ENCODE assay signal across 17 cellular contexts in genomic region chr19:1524206-1524971, GRCh38. TPM values are rescaled to one million over a fixed set of nuclear protein-coding genes. Genes with fewer than 3 reads are reported as not detected.
A peak's percentile ranks its signal among the peaks of the same experiment; 100 is the strongest.
DNase-seq lines count a peak whose midpoint lies in the region; TF ChIP-seq lines count a peak whose summit lies in the region.
"Had no signal": no experiment of that assay in that cellular context is flagged by ENCODE, and none has a peak within 500 bp of the region (broad histone marks: within the 10 kb centered on the region; RNA-seq: fewer than 3 reads in every experiment).

No MANE protein-coding gene starts in this region.

- H3K36me3 ChIP-seq in smooth muscle cell (ENCODE audit: low read depth), result no peaks in the 10 kb centered on the region

- 23% methylated on average over 48 of the region's 63 CpGs for WGBS in smooth muscle cell (ENCODE audit: low lambda C conversion rate)

- H3K9ac ChIP-seq in smooth muscle cell (ENCODE audit: low read depth), result no peak overlapping the region
- H3K9ac ChIP-seq: KMS-11 had no signal

- H3K27me3 ChIP-seq in smooth muscle cell (ENCODE audit: low read depth), result peaks cover 36% of the 10 kb centered on the region

- H3F3A ChIP-seq in smooth muscle cell (ENCODE audit: low read depth), result no peaks in the 10 kb centered on the region

- CTCF ChIA-PET in activated naive CD4-positive, alpha-beta T cell treated with anti-CD3 and anti-CD28 coated beads for 36 hours (lab: Charles Lee), result no interaction called here

- DNase-seq in activated naive CD4-positive, alpha-beta T cell treated with anti-CD3 and anti-CD28 coated beads for 36 hours, result no peak
- DNase-seq in mesothelial cell of epicardium (ENCODE audit: low spot score in 2 of 2, unreplicated experiment in 2 of 2) (no peak), smooth muscle cell (lab: John Stamatoyannopoulos, UW; ENCODE audit: unreplicated experiment) (no peak), NCI-H2196 (lab: John Stamatoyannopoulos, UW; ENCODE audit: unreplicated experiment) (no peak), KBM-7 (no peak), ecto neural progenitor cell (ENCODE audit: low spot score) (no peak)
- DNase-seq: activated T-cell treated with anti-CD3 and anti-CD28 coated beads for 4 hours; dermis blood vessel endothelial cell; GOT3; mucosa of descending colon; NCI-H1694; stimulated activated naive CD8-positive, alpha-beta T cell treated with anti-CD3 and anti-CD28 coated beads, Interleukin-15, Interleukin-2, amounts not matched to agents 100 U/mL and 50 U/mL, for 24 hours had no signal

- peak overlapping the region; percentile 76 for H3K4me2 ChIP-seq in smooth muscle cell
- H3K4me2 ChIP-seq: KMS-11 had no signal

- intact Hi-C loops in activated naive CD4-positive, alpha-beta T cell treated with anti-CD3 and anti-CD28 coated beads for 36 hours (cut with micrococcal nuclease), result no loop called here

- H3K4me3 ChIP-seq in smooth muscle cell, result peak overlapping the region; percentile 29
- H3K4me3 ChIP-seq: mucosa of descending colon had no signal

- no peaks in the 10 kb centered on the region for H4K20me1 ChIP-seq in smooth muscle cell (ENCODE audit: low read depth)

- in situ Hi-C loops in KBM-7 (cut with MboI; ENCODE audit: low pct_unique_long_range_greater_than_20kb, low sequenced_read_pairs), result no loop called here

- peaks cover 20% of the 10 kb centered on the region for H3K27me3 Mint-ChIP-seq in activated naive CD4-positive, alpha-beta T cell treated with anti-CD3 and anti-CD28 coated beads, Interleukin-2, amount 50 U/mL, for 24 hours
- peaks cover 30% of the 10 kb centered on the region for H3K27me3 Mint-ChIP-seq in activated naive CD4-positive, alpha-beta T cell treated with anti-CD3 and anti-CD28 coated beads for 36 hours (ENCODE audit: low read depth)
- H3K27me3 Mint-ChIP-seq in brain (peaks cover 46% of the 10 kb centered on the region), mesothelial cell of epicardium (ENCODE audit: low read depth) (peaks cover 68% of the 10 kb centered on the region)

- peaks cover 6% of the 10 kb centered on the region for H3K4me1 Mint-ChIP-seq in activated naive CD4-positive, alpha-beta T cell treated with anti-CD3 and anti-CD28 coated beads, Interleukin-2, amount 50 U/mL, for 24 hours
- H3K4me1 Mint-ChIP-seq in activated naive CD4-positive, alpha-beta T cell treated with anti-CD3 and anti-CD28 coated beads for 36 hours (ENCODE audit: low read depth), result peaks cover 7% of the 10 kb centered on the region
- peaks cover 8% of the 10 kb centered on the region for H3K4me1 Mint-ChIP-seq in brain
- H3K4me1 Mint-ChIP-seq in mesothelial cell of epicardium, result peaks cover 4% of the 10 kb centered on the region

- peak overlapping the region; percentile 41 for H3K4me3 Mint-ChIP-seq in activated naive CD4-positive, alpha-beta T cell treated with anti-CD3 and anti-CD28 coated beads, Interleukin-2, amount 50 U/mL, for 24 hours
- no peak overlapping the region for H3K4me3 Mint-ChIP-seq in activated naive CD4-positive, alpha-beta T cell treated with anti-CD3 and anti-CD28 coated beads for 36 hours
- H3K4me3 Mint-ChIP-seq in brain (peak overlapping the region; percentile 80 to 92 (median 84)), mesothelial cell of epicardium (peak overlapping the region; percentile 56)
- H3K4me3 Mint-ChIP-seq: T-helper 1 cell treated with Interleukin-12 subunit alpha and Interleukin-12 subunit beta and Interleukin-4 antibody, amounts not matched to agents 30 μg/mL and 1 μg/mL, for 36 hours had no signal

- H3K9me3 ChIP-seq in smooth muscle cell (replicated peaks; ENCODE audit: low read depth), result no peaks in the 10 kb centered on the region
- H3K9me3 ChIP-seq: mucosa of descending colon had no signal

- H3K4me1 ChIP-seq in smooth muscle cell (ENCODE audit: low read depth), result no peaks in the 10 kb centered on the region

- H3K9me3 Mint-ChIP-seq in activated naive CD4-positive, alpha-beta T cell treated with anti-CD3 and anti-CD28 coated beads, Interleukin-2, amount 50 U/mL, for 24 hours, result no peaks in the 10 kb centered on the region
- H3K9me3 Mint-ChIP-seq in activated naive CD4-positive, alpha-beta T cell treated with anti-CD3 and anti-CD28 coated beads for 36 hours, result no peaks in the 10 kb centered on the region
- H3K9me3 Mint-ChIP-seq in brain, result peaks cover 0 to 6% (median 0%) of the 10 kb centered on the region in 5 experiments
- no peaks in the 10 kb centered on the region for H3K9me3 Mint-ChIP-seq in mesothelial cell of epicardium
- H3K9me3 Mint-ChIP-seq: T-helper 1 cell treated with Interleukin-12 subunit alpha and Interleukin-12 subunit beta and Interleukin-4 antibody, amounts not matched to agents 30 μg/mL and 1 μg/mL, for 36 hours had no signal

- no peaks in the 10 kb centered on the region for H3K79me2 ChIP-seq in smooth muscle cell (ENCODE audit: low read depth)

- H2AFZ ChIP-seq in smooth muscle cell (ENCODE audit: low read depth), result no peak overlapping the region

- no peaks in the 10 kb centered on the region for H3K36me3 Mint-ChIP-seq in activated naive CD4-positive, alpha-beta T cell treated with anti-CD3 and anti-CD28 coated beads, Interleukin-2, amount 50 U/mL, for 24 hours
- H3K36me3 Mint-ChIP-seq in activated naive CD4-positive, alpha-beta T cell treated with anti-CD3 and anti-CD28 coated beads for 36 hours (ENCODE audit: low read depth), result no peaks in the 10 kb centered on the region
- H3K36me3 Mint-ChIP-seq in brain, result no peaks in the 10 kb centered on the region
- H3K36me3 Mint-ChIP-seq in mesothelial cell of epicardium, result no peaks in the 10 kb centered on the region

- H3K27ac ChIP-seq in smooth muscle cell (ENCODE audit: low read depth), result no peak overlapping the region
- H3K27ac ChIP-seq: 22Rv1, KMS-11 had no signal

- H3K27ac Mint-ChIP-seq in activated naive CD4-positive, alpha-beta T cell treated with anti-CD3 and anti-CD28 coated beads, Interleukin-2, amount 50 U/mL, for 24 hours, result no peak overlapping the region
- H3K27ac Mint-ChIP-seq in activated naive CD4-positive, alpha-beta T cell treated with anti-CD3 and anti-CD28 coated beads for 36 hours, result no peak overlapping the region
- H3K27ac Mint-ChIP-seq in brain, result peak overlapping the region in 4 of 5 experiments; percentile 6 to 66 (median 20)
- no peak overlapping the region for H3K27ac Mint-ChIP-seq in mesothelial cell of epicardium
- H3K27ac Mint-ChIP-seq: T-helper 1 cell treated with Interleukin-12 subunit alpha and Interleukin-12 subunit beta and Interleukin-4 antibody, amounts not matched to agents 30 μg/mL and 1 μg/mL, for 36 hours had no signal

- TF ChIP-seq CTCF in brain (conservative IDR thresholded peaks at IDR 0.05) (no peak), mesothelial cell of epicardium (IDR thresholded peaks at IDR 0.05; ENCODE audit: unreplicated experiment) (no peak), smooth muscle cell (IDR thresholded peaks at IDR 0.05; ENCODE audit: borderline replicate concordance, insufficient read depth, poor library complexity, severe bottlenecking) (no peak)

RNA-seq across cellular contexts. Expression of gene PLK5, which starts 0.5 kb away (rescaled TPM):
- total RNA-seq in activated naive CD4-positive, alpha-beta T cell treated with anti-CD3 and anti-CD28 coated beads for 36 hours, result not detected
- polyA plus RNA-seq in brain (ENCODE audit: insufficient read depth, low read depth, low replicate concordance) (1.1 TPM), smooth muscle cell (0.60 TPM in 1 of 2 replicates, not detected in the other)
- total RNA-seq in mesothelial cell of epicardium (0.38 to 0.51 TPM (median 0.38 TPM) in 3 replicates), smooth muscle cell (not detected in 2 replicates)
- total RNA-seq: dermis blood vessel endothelial cell had no signal

RNA-seq across cellular contexts. Expression of gene ADAMTSL5, which starts 11.6 kb away (rescaled TPM):
- 1 to 10 TPM in 1 of 2 experiments, under 1 TPM in 1; 0.95 to 1.6 TPM for total RNA-seq in activated naive CD4-positive, alpha-beta T cell treated with anti-CD3 and anti-CD28 coated beads for 36 hours
- 0.49 TPM for polyA plus RNA-seq in brain (ENCODE audit: insufficient read depth, low read depth, low replicate concordance)
- 4.0 to 4.6 TPM (median 4.3 TPM) in 3 replicates for total RNA-seq in mesothelial cell of epicardium
- total RNA-seq in smooth muscle cell, result 11.1 and 16.4 TPM in 2 replicates
- polyA plus RNA-seq in smooth muscle cell, result 24.3 and 37.6 TPM in 2 replicates
- total RNA-seq: dermis blood vessel endothelial cell had no signal

RNA-seq across cellular contexts. Expression of gene REEP6, which starts 33.4 kb away (rescaled TPM):
- 1 to 10 TPM; 1.3 to 1.6 TPM for total RNA-seq in activated naive CD4-positive, alpha-beta T cell treated with anti-CD3 and anti-CD28 coated beads for 36 hours
- polyA plus RNA-seq in brain (ENCODE audit: insufficient read depth, low read depth, low replicate concordance) (10.4 TPM), smooth muscle cell (15.1 and 18.7 TPM in 2 replicates)
- total RNA-seq in mesothelial cell of epicardium (3.6 to 3.9 TPM (median 3.8 TPM) in 3 replicates), smooth muscle cell (5.2 and 7.0 TPM in 2 replicates)

RNA-seq across cellular contexts. Expression of gene PCSK4, which starts 34.2 kb away (rescaled TPM):
- total RNA-seq in activated naive CD4-positive, alpha-beta T cell treated with anti-CD3 and anti-CD28 coated beads for 36 hours, result 1 to 10 TPM; 1.5 to 1.7 TPM
- polyA plus RNA-seq in brain (ENCODE audit: insufficient read depth, low read depth, low replicate concordance) (3.9 TPM), smooth muscle cell (8.7 and 14.4 TPM in 2 replicates)
- total RNA-seq in mesothelial cell of epicardium (20.9 to 24.0 TPM (median 22.6 TPM) in 3 replicates), smooth muscle cell (1.4 and 1.7 TPM in 2 replicates)

RNA-seq across cellular contexts. Expression of gene MEX3D, which starts 43.7 kb away (rescaled TPM):
- total RNA-seq in activated naive CD4-positive, alpha-beta T cell treated with anti-CD3 and anti-CD28 coated beads for 36 hours, result 1 to 10 TPM; 2.0 to 2.1 TPM
- polyA plus RNA-seq in brain (ENCODE audit: insufficient read depth, low read depth, low replicate concordance) (44.2 TPM), smooth muscle cell (8.4 and 9.3 TPM in 2 replicates)
- total RNA-seq in mesothelial cell of epicardium (91.7 to 96.3 TPM (median 93.1 TPM) in 3 replicates), smooth muscle cell (28.6 and 41.5 TPM in 2 replicates)

Comparison
In these comparisons a context has a peak if more than half of its experiments do, and no peak if none do; other contexts are left out.
1. H3K27ac Mint-ChIP-seq: peak in brain (4 of 5); none in activated naive CD4-positive, alpha-beta T cell treated with anti-CD3 and anti-CD28 coated beads, Interleukin-2, amount 50 U/mL, for 24 hours (single experiment), activated naive CD4-positive, alpha-beta T cell treated with anti-CD3 and anti-CD28 coated beads for 36 hours (single experiment) and mesothelial cell of epicardium (single experiment).